2 cellular contexts compared by ENCODE assay signal in genomic region chr6:161105408-161105807, GRCh38.
TF ChIP-seq lines count a peak whose summit lies in the region.

No MANE protein-coding gene starts in this region.

TF ChIP-seq in IMR-90, 13 proteins besides CTCF, POLR2A, EP300 and RAD21:
- TF ChIP-seq, protein P1, sequence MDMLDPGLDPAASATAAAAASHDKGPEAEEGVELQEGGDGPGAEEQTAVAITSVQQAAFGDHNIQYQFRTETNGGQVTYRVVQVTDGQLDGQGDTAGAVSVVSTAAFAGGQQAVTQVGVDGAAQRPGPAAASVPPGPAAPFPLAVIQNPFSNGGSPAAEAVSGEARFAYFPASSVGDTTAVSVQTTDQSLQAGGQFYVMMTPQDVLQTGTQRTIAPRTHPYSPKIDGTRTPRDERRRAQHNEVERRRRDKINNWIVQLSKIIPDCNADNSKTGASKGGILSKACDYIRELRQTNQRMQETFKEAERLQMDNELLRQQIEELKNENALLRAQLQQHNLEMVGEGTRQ (IDR thresholded peaks at IDR 0.05; ENCODE audit: low read depth, low read length) = no peak
- TF ChIP-seq MAFK (IDR thresholded peaks at IDR 0.05; ENCODE audit: low read depth, low read length) = peak; percentile 28; the same call in 1 of the 2 replicates

TF ChIP-seq in K562, 482 proteins besides CTCF, POLR2A, EP300 and RAD21:
- TF ChIP-seq MAFF (IDR thresholded peaks at IDR 0.05; ENCODE audit: low read length) (0 out of 2 replicates have a peak, but pooled peaks have one; percentile 13), KDM5B (IDR thresholded peaks at IDR 0.05; ENCODE audit: insufficient replicate concordance, low read depth, low read length) (no peak)
TF ChIP-seq in K562: peak in this region for 1.
